In the genomic region with DNA sequence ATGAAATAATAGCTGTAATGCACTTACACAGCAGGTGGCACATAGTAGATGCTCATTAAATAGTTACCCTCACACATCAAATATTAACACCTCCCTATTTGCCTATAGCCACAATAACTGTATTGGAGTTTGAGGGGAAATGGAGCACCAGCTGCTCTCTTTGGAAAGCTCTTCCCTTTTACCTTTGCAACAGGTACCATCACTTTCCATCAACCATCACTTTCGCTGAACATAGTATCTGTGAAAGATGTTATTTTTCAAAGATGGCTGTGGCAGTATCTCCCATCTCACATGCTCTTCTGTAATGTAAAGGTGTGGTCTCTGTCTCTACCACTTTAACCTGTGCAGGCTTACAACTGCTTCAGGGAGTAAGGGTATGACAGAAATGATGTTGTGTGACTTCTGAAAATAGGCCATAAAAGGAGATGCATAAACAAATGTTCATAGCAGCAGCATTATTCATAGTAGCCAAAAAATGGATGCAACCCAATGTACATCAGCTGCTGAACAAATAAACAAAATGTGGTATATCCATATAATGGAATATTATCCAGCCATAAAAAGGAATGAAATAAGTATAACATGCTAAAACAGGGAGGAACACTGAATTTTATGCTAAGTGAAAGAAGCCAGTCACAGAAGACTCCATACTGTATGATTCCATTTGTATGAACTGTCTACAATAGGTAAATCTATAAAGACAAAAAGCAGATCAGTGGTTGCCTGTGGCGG, we compare ENCODE assay signal across 1 cellular context.
TF ChIP-seq lines count a peak whose summit lies in the region.

No MANE protein-coding gene starts in this region.

TF ChIP-seq in SK-N-SH treated with all-trans-retinoic acid at 6 μM for 48 hours, 23 proteins besides CTCF, POLR2A, EP300 and RAD21:
- TF ChIP-seq, protein P1, sequence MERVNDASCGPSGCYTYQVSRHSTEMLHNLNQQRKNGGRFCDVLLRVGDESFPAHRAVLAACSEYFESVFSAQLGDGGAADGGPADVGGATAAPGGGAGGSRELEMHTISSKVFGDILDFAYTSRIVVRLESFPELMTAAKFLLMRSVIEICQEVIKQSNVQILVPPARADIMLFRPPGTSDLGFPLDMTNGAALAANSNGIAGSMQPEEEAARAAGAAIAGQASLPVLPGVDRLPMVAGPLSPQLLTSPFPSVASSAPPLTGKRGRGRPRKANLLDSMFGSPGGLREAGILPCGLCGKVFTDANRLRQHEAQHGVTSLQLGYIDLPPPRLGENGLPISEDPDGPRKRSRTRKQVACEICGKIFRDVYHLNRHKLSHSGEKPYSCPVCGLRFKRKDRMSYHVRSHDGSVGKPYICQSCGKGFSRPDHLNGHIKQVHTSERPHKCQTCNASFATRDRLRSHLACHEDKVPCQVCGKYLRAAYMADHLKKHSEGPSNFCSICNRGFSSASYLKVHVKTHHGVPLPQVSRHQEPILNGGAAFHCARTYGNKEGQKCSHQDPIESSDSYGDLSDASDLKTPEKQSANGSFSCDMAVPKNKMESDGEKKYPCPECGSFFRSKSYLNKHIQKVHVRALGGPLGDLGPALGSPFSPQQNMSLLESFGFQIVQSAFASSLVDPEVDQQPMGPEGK (CRISPR knock-in tag; IDR thresholded peaks at IDR 0.05; ENCODE audit: borderline replicate concordance) = no peak
- TF ChIP-seq ZNF8 (CRISPR knock-in tag; IDR thresholded peaks at IDR 0.05) (peak; percentile 97), GLIS3 (CRISPR knock-in tag; IDR thresholded peaks at IDR 0.05) (no peak), ZFP30 (CRISPR knock-in tag; IDR thresholded peaks at IDR 0.05) (no peak), PPARA (CRISPR knock-in tag; IDR thresholded peaks at IDR 0.05; ENCODE audit: borderline replicate concordance) (no peak)
- TF ChIP-seq, protein P2, sequence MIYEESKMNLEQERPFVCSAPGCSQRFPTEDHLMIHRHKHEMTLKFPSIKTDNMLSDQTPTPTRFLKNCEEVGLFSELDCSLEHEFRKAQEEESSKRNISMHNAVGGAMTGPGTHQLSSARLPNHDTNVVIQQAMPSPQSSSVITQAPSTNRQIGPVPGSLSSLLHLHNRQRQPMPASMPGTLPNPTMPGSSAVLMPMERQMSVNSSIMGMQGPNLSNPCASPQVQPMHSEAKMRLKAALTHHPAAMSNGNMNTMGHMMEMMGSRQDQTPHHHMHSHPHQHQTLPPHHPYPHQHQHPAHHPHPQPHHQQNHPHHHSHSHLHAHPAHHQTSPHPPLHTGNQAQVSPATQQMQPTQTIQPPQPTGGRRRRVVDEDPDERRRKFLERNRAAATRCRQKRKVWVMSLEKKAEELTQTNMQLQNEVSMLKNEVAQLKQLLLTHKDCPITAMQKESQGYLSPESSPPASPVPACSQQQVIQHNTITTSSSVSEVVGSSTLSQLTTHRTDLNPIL (CRISPR knock-in tag; IDR thresholded peaks at IDR 0.05; ENCODE audit: low read depth) = no peak
TF ChIP-seq in SK-N-SH treated with all-trans-retinoic acid at 6 μM for 48 hours: peak in this region for 1.
